ENCODE assay signal across 8 cellular contexts in the genomic region with DNA sequence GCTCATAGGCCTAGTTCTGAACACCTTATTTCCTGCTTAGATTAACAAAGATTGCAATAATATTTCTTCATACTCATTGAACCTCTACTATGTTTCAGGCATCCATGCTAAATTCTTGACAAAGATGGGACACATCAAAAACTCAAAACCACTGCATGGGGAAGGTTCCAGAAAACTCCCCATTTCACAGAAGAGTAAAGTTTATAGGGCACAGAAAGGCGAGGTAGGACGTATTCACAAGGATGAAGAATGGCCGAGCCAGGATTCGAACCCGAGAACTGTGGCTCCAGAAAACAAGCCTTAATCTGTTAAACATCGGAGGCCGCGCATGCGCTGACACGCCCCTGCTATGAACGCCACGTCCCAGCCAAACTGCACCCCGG. TPM values are rescaled to one million over a fixed set of nuclear protein-coding genes. Genes with fewer than 3 reads are reported as not detected.
A peak's percentile ranks its signal among the peaks of the same experiment; 100 is the strongest.
DNase-seq lines count a peak whose midpoint lies in the region; ATAC-seq and TF ChIP-seq lines count a peak whose summit lies in the region.

No MANE protein-coding gene starts in this region.

- peak overlapping the region in 2 of 4 donors; percentile 20 to 69 for H3K4me3 ChIP-seq in adrenal gland
- peak overlapping the region; percentile 62 for H3K4me3 ChIP-seq in kidney epithelial cell (ENCODE audit: low read depth, low read length)

- no peaks in the 10 kb centered on the region for H3K9me3 Mint-ChIP-seq in activated CD4-positive, alpha-beta T cell treated with anti-CD3 and anti-CD28 coated beads for 36 hours (ENCODE audit: low read depth)

- ATAC-seq in activated CD4-positive, alpha-beta T cell treated with anti-CD3 and anti-CD28 coated beads for 36 hours: no peak
- ATAC-seq in HG03196 (IDR thresholded peaks at IDR 0.05; ENCODE audit: unreplicated experiment): no peak

- no peak for DNase-seq in activated CD4-positive, alpha-beta T cell treated with anti-CD3 and anti-CD28 coated beads for 36 hours
- DNase-seq in activated CD4-positive, alpha-beta T cell treated with anti-CD3 and anti-CD28 coated beads, Interleukin-2, amount 50 U/mL, for 4 hours: no peak
- DNase-seq in adrenal gland (no peak), kidney epithelial cell (ENCODE audit: low read depth) (no peak), DMS53 (lab: John Stamatoyannopoulos, UW) (no peak), NCI-H69 (lab: John Stamatoyannopoulos, UW) (no peak)

- H3K36me3 ChIP-seq in adrenal gland (replicated peaks in 1 of 2) (peaks cover 0 to 18% of the 10 kb centered on the region in 2 donors), kidney epithelial cell (ENCODE audit: control insufficient read depth, insufficient read depth, low read length) (no peaks in the 10 kb centered on the region)

- peaks cover 0 to 4% of the 10 kb centered on the region in 2 donors for H3K4me1 ChIP-seq in adrenal gland (replicated peaks in 1 of 2)

- WGBS in adrenal gland, 4 donors: 0 to 63% (median 28%) methylated on average over 6 to 13 of the region's 13 CpGs

- intact Hi-C loops in activated CD4-positive, alpha-beta T cell treated with anti-CD3 and anti-CD28 coated beads for 36 hours (cut with DNase I, micrococcal nuclease): loop anchor here (1.0 to 10.0 kb wide), 13 partner anchors 8 to 1257 kb away; a partner anchor contains a TSS
- intact Hi-C loops in adrenal gland (cut with DNase I): no loop called here

- H3K27ac Mint-ChIP-seq in activated CD4-positive, alpha-beta T cell treated with anti-CD3 and anti-CD28 coated beads for 36 hours: peak overlapping the region; percentile 94

- CTCF ChIA-PET in activated CD4-positive, alpha-beta T cell treated with anti-CD3 and anti-CD28 coated beads for 36 hours (lab: Charles Lee): no interaction called here

- H3K27me3 Mint-ChIP-seq in activated CD4-positive, alpha-beta T cell treated with anti-CD3 and anti-CD28 coated beads for 36 hours: no peaks in the 10 kb centered on the region

- no peak for TF ChIP-seq POLR2A in adrenal gland (IDR thresholded peaks at IDR 0.05)

- H3K4me1 Mint-ChIP-seq in activated CD4-positive, alpha-beta T cell treated with anti-CD3 and anti-CD28 coated beads for 36 hours: peaks cover 48% of the 10 kb centered on the region

- H3K4me3 Mint-ChIP-seq in activated CD4-positive, alpha-beta T cell treated with anti-CD3 and anti-CD28 coated beads for 36 hours: peak overlapping the region; percentile 86

- H3K27me3 ChIP-seq in adrenal gland (no peaks in the 10 kb centered on the region), kidney epithelial cell (ENCODE audit: control insufficient read depth, insufficient read depth, low read length) (no peaks in the 10 kb centered on the region)

- POLR2A ChIA-PET in activated CD4-positive, alpha-beta T cell treated with anti-CD3 and anti-CD28 coated beads for 36 hours (lab: Charles Lee): no interaction called here

- TF ChIP-seq CTCF in adrenal gland (IDR thresholded peaks at IDR 0.05): no peak
- no peak for TF ChIP-seq CTCF in kidney epithelial cell (IDR thresholded peaks at IDR 0.05; ENCODE audit: insufficient read depth, low read length, poor library complexity, severe bottlenecking)

- H3K36me3 Mint-ChIP-seq in activated CD4-positive, alpha-beta T cell treated with anti-CD3 and anti-CD28 coated beads for 36 hours (ENCODE audit: low read depth): peaks cover 46% of the 10 kb centered on the region

- H3K27ac ChIP-seq in adrenal gland (peak overlapping the region in 3 of 5 donors; percentile 93 to 100 (median 97)), temporal lobe (ENCODE audit: low read depth, low read length) (peak overlapping the region; percentile 93)

- no peaks in the 10 kb centered on the region for H3K9me3 ChIP-seq in adrenal gland (replicated peaks in 1 of 3)

RNA-seq across cellular contexts. Expression of a gene that starts 0.7 kb away (rescaled TPM):
- total RNA-seq in activated CD4-positive, alpha-beta T cell treated with anti-CD3 and anti-CD28 coated beads for 36 hours: 100 to 1,000 TPM; 195 to 210 TPM
- total RNA-seq in adrenal gland (100 to 1,000 TPM; 120 to 174 (median 148) TPM), kidney epithelial cell (149 and 165 TPM in 2 replicates), temporal lobe (52.4 TPM)
- polyA plus RNA-seq in adrenal gland: 100 to 1,000 TPM; 135 to 163 (median 152) TPM

RNA-seq across cellular contexts. Expression of a gene that starts 7.9 kb away (rescaled TPM):
- total RNA-seq in activated CD4-positive, alpha-beta T cell treated with anti-CD3 and anti-CD28 coated beads for 36 hours: 100 to 1,000 TPM in 1 of 2 experiments, 10 to 100 TPM in 1; 96.8 to 117 TPM
- total RNA-seq in adrenal gland (10 to 100 TPM; 39.3 to 78.8 (median 57.2) TPM), kidney epithelial cell (36.0 and 39.5 TPM in 2 replicates), temporal lobe (14.5 TPM)
- polyA plus RNA-seq in adrenal gland: 10 to 100 TPM; 21.6 to 38.4 (median 21.8) TPM

RNA-seq across cellular contexts. Expression of a gene that starts 28.6 kb away (rescaled TPM):
- total RNA-seq in activated CD4-positive, alpha-beta T cell treated with anti-CD3 and anti-CD28 coated beads for 36 hours: 1 to 10 TPM; 2.4 to 4.7 TPM
- 10 to 100 TPM in 3 of 8 donors, 1 to 10 TPM in 4, under 1 TPM in 1; 0.91 to 14.5 (median 8.2) TPM for total RNA-seq in adrenal gland
- polyA plus RNA-seq in adrenal gland: 10 to 100 TPM in 2 of 3 donors, 1 to 10 TPM in 1; 1.2 to 12.0 (median 10.5) TPM
- total RNA-seq in kidney epithelial cell: 0.21 TPM in 1 of 2 replicates, not detected in the other
- 0.49 TPM for total RNA-seq in temporal lobe

RNA-seq across cellular contexts. Expression of a gene that starts 38.6 kb away (rescaled TPM):
- total RNA-seq in activated CD4-positive, alpha-beta T cell treated with anti-CD3 and anti-CD28 coated beads for 36 hours: under 1 TPM; 0.82 to 0.98 TPM
- total RNA-seq in adrenal gland: 1 to 10 TPM in 6 of 8 donors, under 1 TPM in 1, not detected in 1; 0.12 to 8.2 (median 3.4) TPM
- 10 to 100 TPM in 1 of 3 donors, 1 to 10 TPM in 2; 3.8 to 16.5 (median 6.2) TPM for polyA plus RNA-seq in adrenal gland
- 0.62 and 1.9 TPM in 2 replicates for total RNA-seq in kidney epithelial cell
- total RNA-seq in temporal lobe: 20.2 TPM

Comparison
In these comparisons a context has a peak if more than half of its experiments do, and no peak if none do; other contexts are left out.
1. intact Hi-C loops: an anchor here in activated CD4-positive, alpha-beta T cell treated with anti-CD3 and anti-CD28 coated beads for 36 hours (1.0 to 10.0 kb wide); none called in adrenal gland.